8 cellular contexts compared by ENCODE assay signal in genomic region chr4:184473515-184474260, GRCh38. TPM values are rescaled to one million over a fixed set of nuclear protein-coding genes. Genes with fewer than 3 reads are reported as not detected.
A peak's percentile ranks its signal among the peaks of the same experiment; 100 is the strongest.
DNase-seq lines count a peak whose midpoint lies in the region; ATAC-seq and TF ChIP-seq lines count a peak whose summit lies in the region.

No MANE protein-coding gene starts in this region.

- POLR2A ChIA-PET in activated naive CD8-positive, alpha-beta T cell treated with anti-CD3 and anti-CD28 coated beads, Interleukin-2, amount 10 ng/mL, durations not matched to agents 7 days and 5 days (lab: Charles Lee) = interaction anchor here (0.6 to 4.0 kb wide), 35 partner anchors 20 to 260 kb away, joined by 3 to 142 read pairs (median 5); partner anchors contain the start of genes CASP3, CENPU and PRIMPOL

- no peaks in the 10 kb centered on the region for H3K36me3 ChIP-seq in SJCRH30
- H3K36me3 ChIP-seq in heart left ventricle = peaks cover 0 to 15% (median 0%) of the 10 kb centered on the region in 9 donors

- H3K36me3 Mint-ChIP-seq in activated naive CD8-positive, alpha-beta T cell treated with anti-CD3 and anti-CD28 coated beads, Interleukin-2, amount 10 ng/mL, durations not matched to agents 7 days and 5 days = peaks cover 33% of the 10 kb centered on the region
- no peaks in the 10 kb centered on the region for H3K36me3 Mint-ChIP-seq in progenitor cell of endocrine pancreas (ENCODE audit: insufficient read depth)

- intact Hi-C loops in heart left ventricle (cut with DNase I) = loop anchor here (1.0 to 10.0 kb wide), 21 partner anchors 49 to 209 kb away; partner anchors contain the start of genes CASP3 (in 4 of the 10) and PRIMPOL (in 4 of the 10)

- WGBS in heart left ventricle, 4 donors = 0 to 1% (median 1%) methylated on average over 20 to 65 of the region's 65 CpGs

- H3K27ac ChIP-seq in SJCRH30 = no peak overlapping the region; the same call in 1 of the 2 replicates
- peak overlapping the region; percentile 88 to 100 (median 97) for H3K27ac ChIP-seq in heart left ventricle

- H3K27me3 ChIP-seq in SJCRH30 (no peaks in the 10 kb centered on the region), heart left ventricle (no peaks in the 10 kb centered on the region)

- H3K27ac Mint-ChIP-seq in activated naive CD8-positive, alpha-beta T cell treated with anti-CD3 and anti-CD28 coated beads, Interleukin-2, amount 10 ng/mL, durations not matched to agents 7 days and 5 days = peak overlapping the region; percentile 96
- peak overlapping the region; percentile 98 for H3K27ac Mint-ChIP-seq in progenitor cell of endocrine pancreas

- no peak for TF ChIP-seq CTCF in heart left ventricle (IDR thresholded peaks at IDR 0.05)
- TF ChIP-seq CTCF in progenitor cell of endocrine pancreas (IDR thresholded peaks at IDR 0.05; ENCODE audit: unreplicated experiment) = no peak

- no peaks in the 10 kb centered on the region for H3K9me3 ChIP-seq in SJCRH30 (replicated peaks)
- H3K9me3 ChIP-seq in heart left ventricle = no peaks in the 10 kb centered on the region

- TF ChIP-seq POLR2A in heart left ventricle (IDR thresholded peaks at IDR 0.05) = no peak

- H3K4me3 ChIP-seq in SJCRH30 (peak overlapping the region; percentile 69), heart left ventricle (peak overlapping the region; percentile 71 to 100 (median 90))

- peak; percentile 0 for ATAC-seq in HG02610 (IDR thresholded peaks at IDR 0.05; ENCODE audit: unreplicated experiment)
- ATAC-seq in activated naive CD8-positive, alpha-beta T cell treated with anti-CD3 and anti-CD28 coated beads, Interleukin-2, amount 10 ng/mL, durations not matched to agents 7 days and 5 days (ENCODE audit: low read depth) = peak; percentile 27
- peak in 3 of 4 donors; percentile 0 to 13 (median 4) for ATAC-seq in heart left ventricle
- no peak for ATAC-seq in GM19023 (IDR thresholded peaks at IDR 0.05; ENCODE audit: unreplicated experiment)

- peaks cover 47% of the 10 kb centered on the region for H3K4me1 Mint-ChIP-seq in activated naive CD8-positive, alpha-beta T cell treated with anti-CD3 and anti-CD28 coated beads, Interleukin-2, amount 10 ng/mL, durations not matched to agents 7 days and 5 days
- H3K4me1 Mint-ChIP-seq in progenitor cell of endocrine pancreas (ENCODE audit: low read depth) = peaks cover 29% of the 10 kb centered on the region

- H3K4me1 ChIP-seq in SJCRH30 = no peaks in the 10 kb centered on the region
- peaks cover 4 to 67% (median 52%) of the 10 kb centered on the region in 12 donors for H3K4me1 ChIP-seq in heart left ventricle

- no peaks in the 10 kb centered on the region for H3K9me3 Mint-ChIP-seq in activated naive CD8-positive, alpha-beta T cell treated with anti-CD3 and anti-CD28 coated beads, Interleukin-2, amount 10 ng/mL, durations not matched to agents 7 days and 5 days
- no peaks in the 10 kb centered on the region for H3K9me3 Mint-ChIP-seq in progenitor cell of endocrine pancreas (ENCODE audit: low read depth)

- DNase-seq in ELR (ENCODE audit: low read depth) (peak; percentile 48), SJCRH30 (peak; percentile 23 to 26), heart left ventricle (peak; percentile 36 to 78 (median 52)), progenitor cell of endocrine pancreas (ENCODE audit: low spot score, unreplicated experiment) (peak; percentile 39), DMS114 treated with DMSO at 0.1 percent for 48 hours (lab: John Stamatoyannopoulos, UW; ENCODE audit: unreplicated experiment) (no peak)
- peak; percentile 61 for DNase-seq in activated naive CD8-positive, alpha-beta T cell treated with anti-CD3 and anti-CD28 coated beads, Interleukin-2, amount 10 ng/mL, durations not matched to agents 7 days and 5 days

- peak overlapping the region; percentile 93 for H3K4me3 Mint-ChIP-seq in activated naive CD8-positive, alpha-beta T cell treated with anti-CD3 and anti-CD28 coated beads, Interleukin-2, amount 10 ng/mL, durations not matched to agents 7 days and 5 days
- H3K4me3 Mint-ChIP-seq in progenitor cell of endocrine pancreas (ENCODE audit: low read depth) = peak overlapping the region; percentile 93

- no peaks in the 10 kb centered on the region for H3K27me3 Mint-ChIP-seq in activated naive CD8-positive, alpha-beta T cell treated with anti-CD3 and anti-CD28 coated beads, Interleukin-2, amount 10 ng/mL, durations not matched to agents 7 days and 5 days
- no peaks in the 10 kb centered on the region for H3K27me3 Mint-ChIP-seq in progenitor cell of endocrine pancreas

RNA-seq across cellular contexts. Expression of gene IRF2, which starts 0.7 kb away (rescaled TPM):
- total RNA-seq in SJCRH30 (2014; rRNA removed; shearing (Covaris generic)) = 6.1 and 6.5 TPM in 2 replicates
- 10 to 100 TPM; 72.0 to 73.2 TPM for total RNA-seq in activated naive CD8-positive, alpha-beta T cell treated with anti-CD3 and anti-CD28 coated beads, Interleukin-2, amount 10 ng/mL, durations not matched to agents 7 days and 5 days
- 10 to 100 TPM; 21.7 to 47.2 (median 28.7) TPM for total RNA-seq in heart left ventricle
- polyA plus RNA-seq in heart left ventricle = 10 to 100 TPM; 11.5 to 12.0 TPM
- 14.3 and 19.1 TPM in 2 replicates for total RNA-seq in progenitor cell of endocrine pancreas
